12 cellular contexts compared by ENCODE assay signal in the genomic region with DNA sequence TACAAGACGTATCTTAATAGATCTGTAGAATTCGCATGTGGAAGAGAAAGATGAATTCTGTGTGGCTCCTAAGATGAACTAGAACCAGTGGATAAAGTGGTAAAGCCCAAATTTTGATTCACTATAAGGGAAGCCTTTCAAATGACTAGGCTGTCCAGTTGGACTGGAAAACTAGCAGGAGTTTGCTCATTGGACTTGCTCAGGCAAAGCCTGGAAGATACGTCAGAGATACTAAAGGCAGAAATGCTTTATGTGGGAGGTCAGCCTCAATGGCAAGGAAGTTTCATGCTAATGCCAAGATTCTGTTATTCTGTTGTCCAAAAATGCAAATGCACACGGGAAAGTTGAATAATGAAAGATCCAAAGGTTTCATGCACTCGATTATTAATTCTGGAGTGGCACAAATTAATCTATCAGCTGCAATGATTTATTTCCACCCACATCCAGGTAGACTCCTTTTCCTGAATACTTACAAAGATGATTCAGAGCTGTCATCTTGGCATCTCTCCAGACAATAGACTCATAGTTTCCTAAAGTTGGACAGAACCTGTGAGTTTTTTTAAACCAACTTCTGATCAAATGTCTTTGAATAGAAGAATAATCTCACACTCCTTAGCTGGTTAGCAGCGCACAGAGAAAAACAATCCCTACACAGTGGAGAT. TPM values are rescaled to one million over a fixed set of nuclear protein-coding genes. Genes with fewer than 3 reads are reported as not detected.
A peak's percentile ranks its signal among the peaks of the same experiment; 100 is the strongest.
DNase-seq lines count a peak whose midpoint lies in the region; ATAC-seq, FAIRE-seq and TF ChIP-seq lines count a peak whose summit lies in the region.
"Had no signal": no experiment of that assay in that cellular context is flagged by ENCODE, and none has a peak within 500 bp of the region (broad histone marks: within the 10 kb centered on the region; RNA-seq: fewer than 3 reads in every experiment).

No MANE protein-coding gene starts in this region.

- no peaks in the 10 kb centered on the region for H3K9me3 ChIP-seq in endothelial cell of umbilical vein (replicated peaks; ENCODE audit: control insufficient read depth, insufficient read depth, low read length)
- no peaks in the 10 kb centered on the region for H3K9me3 ChIP-seq in CD4-positive, alpha-beta T cell (ENCODE audit: control insufficient read depth, low read length)

- no peaks in the 10 kb centered on the region for H3K36me3 ChIP-seq in endothelial cell of umbilical vein (ENCODE audit: control insufficient read depth in 2 of 2, extremely low read depth in 1 of 2, insufficient read depth in 2 of 2, low read length in 2 of 2)

- TF ChIP-seq CTCF in endothelial cell of umbilical vein (IDR thresholded peaks at IDR 0.05; ENCODE audit: extremely low read depth in 1 of 2, insufficient read depth in 1 of 2, low read depth in 1 of 2, low read length in 2 of 2) = no peak
- TF ChIP-seq CTCF in nephron (IDR thresholded peaks at IDR 0.05; ENCODE audit: unreplicated experiment in 3 of 3) = no peak
- no peak for TF ChIP-seq CTCF in CD4-positive, alpha-beta T cell (IDR thresholded peaks at IDR 0.05)

- ATAC-seq in CD4-positive, alpha-beta T cell (ENCODE audit: poor library complexity) = no peak

- H3K27me3 ChIP-seq in endothelial cell of umbilical vein (ENCODE audit: control insufficient read depth in 2 of 2, insufficient read depth in 2 of 2, low read length in 2 of 2) = peaks cover 3% of the 10 kb centered on the region in 2 experiments
- no peaks in the 10 kb centered on the region for H3K27me3 ChIP-seq in CD4-positive, alpha-beta T cell (ENCODE audit: control insufficient read depth, insufficient read depth, low read length)

- dilution Hi-C loops in endothelial cell of umbilical vein (cut with MboI; ENCODE audit: extremely low pct_ligation_motif_present, low sequenced_read_pairs) = no loop called here

- H3K4me3 ChIP-seq in endothelial cell of umbilical vein (replicated peaks in 1 of 3; ENCODE audit: insufficient read depth in 1 of 3, low read depth in 1 of 3, low read length in 3 of 3) = no peak overlapping the region

- CTCF ChIA-PET in endothelial cell of umbilical vein (lab: Charles Lee) = interaction anchor here (1.4 kb wide), 1 partner anchor 18 kb away, joined by 3 read pairs; no protein-coding TSS in a partner anchor
- CTCF ChIA-PET in CD4-positive, alpha-beta T cell (lab: Charles Lee) = no interaction called here

- DNase-seq in EH (ENCODE audit: low read depth) (peak; percentile 63), RPMI7951 (ENCODE audit: low read depth) (peak; percentile 73), endothelial cell of umbilical vein (ENCODE audit: low read depth, low spot score) (peak; percentile 13), G401 (ENCODE audit: low spot score) (no peak), NCI-H2081 treated with DMSO at 0.1 percent for 48 hours (lab: John Stamatoyannopoulos, UW) (no peak)
- no peak for DNase-seq in T-helper 2 cell treated with Interferon-gamma antibody and Interleukin-4, amounts not matched to agents 5 μg/mL and 100 μg/mL, for 36 hours (ENCODE audit: low spot score)
- DNase-seq in CD4-positive, alpha-beta T cell = no peak
- DNase-seq: activated naive CD4-positive, alpha-beta T cell treated with anti-CD3 and anti-CD28 coated beads, Interleukin-2, amount 10 ng/mL, durations not matched to agents 7 days and 5 days; nucleus accumbens; stimulated activated CD8-positive, alpha-beta memory T cell treated with anti-CD3 and anti-CD28 coated beads, Interleukin-4, amount 100 ng/mL, for 48 hours had no signal

- no peaks in the 10 kb centered on the region for H4K20me1 ChIP-seq in endothelial cell of umbilical vein (replicated peaks; ENCODE audit: control insufficient read depth, extremely low read depth, insufficient read depth, low read length)

- intact Hi-C loops in endothelial cell of umbilical vein (cut with micrococcal nuclease) = no loop called here
- intact Hi-C loops in CD4-positive, alpha-beta T cell (cut with DNase I, micrococcal nuclease) = no loop called here

- H3K27ac ChIP-seq in endothelial cell of umbilical vein (ENCODE audit: insufficient read depth, low read depth, low read length) = no peak overlapping the region
- H3K27ac ChIP-seq in CD4-positive, alpha-beta T cell (ENCODE audit: low read depth, low read length) = no peak overlapping the region

- in situ Hi-C loops in G401 (cut with HindIII; ENCODE audit: low sequenced_read_pairs) = no loop called here

- no peak overlapping the region for H2AFZ ChIP-seq in endothelial cell of umbilical vein (ENCODE audit: low read depth, low read length)

- no peaks in the 10 kb centered on the region for H3K27me3 Mint-ChIP-seq in nephron (ENCODE audit: low read depth)
- H3K27me3 Mint-ChIP-seq in T-helper 2 cell treated with Interferon-gamma antibody and Interleukin-4, amounts not matched to agents 5 μg/mL and 100 μg/mL, for 36 hours (ENCODE audit: low read depth) = peaks cover 7% of the 10 kb centered on the region
- H3K27me3 Mint-ChIP-seq in CD4-positive, alpha-beta T cell = peaks cover 19% of the 10 kb centered on the region
- H3K27me3 Mint-ChIP-seq: activated naive CD4-positive, alpha-beta T cell treated with anti-CD3 and anti-CD28 coated beads, Interleukin-2, amount 10 ng/mL, durations not matched to agents 7 days and 5 days had no signal

- no peak for TF ChIP-seq POLR2A in endothelial cell of umbilical vein (IDR thresholded peaks at IDR 0.05; ENCODE audit: low read depth, low read length)

- no peaks in the 10 kb centered on the region for H3K9me1 ChIP-seq in endothelial cell of umbilical vein (replicated peaks; ENCODE audit: control insufficient read depth, extremely low read depth, insufficient read depth, low read length)

- H3K4me1 ChIP-seq in endothelial cell of umbilical vein (ENCODE audit: control insufficient read depth, extremely low read depth, insufficient read depth, low read length) = no peaks in the 10 kb centered on the region

- peak overlapping the region; percentile 28 to 93 (median 91) for H3K27ac Mint-ChIP-seq in nephron
- no peak overlapping the region for H3K27ac Mint-ChIP-seq in T-helper 2 cell treated with Interferon-gamma antibody and Interleukin-4, amounts not matched to agents 5 μg/mL and 100 μg/mL, for 36 hours
- no peak overlapping the region for H3K27ac Mint-ChIP-seq in CD4-positive, alpha-beta T cell
- H3K27ac Mint-ChIP-seq: activated naive CD4-positive, alpha-beta T cell treated with anti-CD3 and anti-CD28 coated beads, Interleukin-2, amount 10 ng/mL, durations not matched to agents 7 days and 5 days had no signal

- POLR2A ChIA-PET in endothelial cell of umbilical vein (lab: Charles Lee) = no interaction called here
- POLR2A ChIA-PET in CD4-positive, alpha-beta T cell (lab: Charles Lee) = interaction anchor here (0.6 kb wide), 1 partner anchor 753 kb away, joined by 3 read pairs; no protein-coding TSS in a partner anchor

- H3K9me3 Mint-ChIP-seq in nephron = peaks cover 17% of the 10 kb centered on the region
- H3K9me3 Mint-ChIP-seq in T-helper 2 cell treated with Interferon-gamma antibody and Interleukin-4, amounts not matched to agents 5 μg/mL and 100 μg/mL, for 36 hours = no peaks in the 10 kb centered on the region
- peaks cover 2% of the 10 kb centered on the region for H3K9me3 Mint-ChIP-seq in CD4-positive, alpha-beta T cell
- H3K9me3 Mint-ChIP-seq: activated naive CD4-positive, alpha-beta T cell treated with anti-CD3 and anti-CD28 coated beads, Interleukin-2, amount 10 ng/mL, durations not matched to agents 7 days and 5 days had no signal

- no peaks in the 10 kb centered on the region for H3K36me3 Mint-ChIP-seq in nephron (ENCODE audit: low read depth)
- no peaks in the 10 kb centered on the region for H3K36me3 Mint-ChIP-seq in T-helper 2 cell treated with Interferon-gamma antibody and Interleukin-4, amounts not matched to agents 5 μg/mL and 100 μg/mL, for 36 hours (ENCODE audit: low read depth)
- no peaks in the 10 kb centered on the region for H3K36me3 Mint-ChIP-seq in CD4-positive, alpha-beta T cell (ENCODE audit: low read depth)
- H3K36me3 Mint-ChIP-seq: activated naive CD4-positive, alpha-beta T cell treated with anti-CD3 and anti-CD28 coated beads, Interleukin-2, amount 10 ng/mL, durations not matched to agents 7 days and 5 days had no signal

- H3K4me3 Mint-ChIP-seq in nephron = no peak overlapping the region
- no peak overlapping the region for H3K4me3 Mint-ChIP-seq in T-helper 2 cell treated with Interferon-gamma antibody and Interleukin-4, amounts not matched to agents 5 μg/mL and 100 μg/mL, for 36 hours
- no peak overlapping the region for H3K4me3 Mint-ChIP-seq in CD4-positive, alpha-beta T cell
- H3K4me3 Mint-ChIP-seq: activated naive CD4-positive, alpha-beta T cell treated with anti-CD3 and anti-CD28 coated beads, Interleukin-2, amount 10 ng/mL, durations not matched to agents 7 days and 5 days had no signal

- H3K79me2 ChIP-seq in endothelial cell of umbilical vein (ENCODE audit: control insufficient read depth, insufficient read depth, low read length) = no peaks in the 10 kb centered on the region

- no peak for FAIRE-seq in endothelial cell of umbilical vein (lab: Jason Lieb, UNC)
- FAIRE-seq: G401.6 had no signal

- peaks cover 16% of the 10 kb centered on the region for H3K4me1 Mint-ChIP-seq in nephron
- no peaks in the 10 kb centered on the region for H3K4me1 Mint-ChIP-seq in T-helper 2 cell treated with Interferon-gamma antibody and Interleukin-4, amounts not matched to agents 5 μg/mL and 100 μg/mL, for 36 hours (ENCODE audit: low read depth)
- H3K4me1 Mint-ChIP-seq in CD4-positive, alpha-beta T cell (ENCODE audit: low read depth) = no peaks in the 10 kb centered on the region
- H3K4me1 Mint-ChIP-seq: activated naive CD4-positive, alpha-beta T cell treated with anti-CD3 and anti-CD28 coated beads, Interleukin-2, amount 10 ng/mL, durations not matched to agents 7 days and 5 days had no signal

- no peak overlapping the region for H3K9ac ChIP-seq in endothelial cell of umbilical vein (replicated peaks; ENCODE audit: extremely low read depth, insufficient read depth, low read length)

- no TSS peak for BruUV-seq in endothelial cell of umbilical vein (replicated peaks; lab: Mats Ljungman, UMichigan)

- H3K4me2 ChIP-seq in endothelial cell of umbilical vein (ENCODE audit: insufficient read depth, low read length) = no peak overlapping the region

RNA-seq across cellular contexts. Expression of a gene that starts 20.5 kb away (rescaled TPM):
- not detected in 2 replicates for total RNA-seq in RPMI7951 (2014; rRNA removed; shearing (Covaris generic))
- 0.74 and 1.6 TPM in 2 replicates for total RNA-seq in endothelial cell of umbilical vein
- polyA plus RNA-seq in endothelial cell of umbilical vein = 2.0 TPM in 2 replicates
- 1.4 and 2.1 TPM in 2 replicates for polyA plus RNA-seq in endothelial cell of umbilical vein (2011; cell fraction: cytosol; rRNA removed)
- 1.1 and 2.0 TPM in 2 replicates for polyA plus RNA-seq in endothelial cell of umbilical vein (2011; cell fraction: nucleus; rRNA removed)
- 4.7 and 10.1 TPM in 2 replicates for polyA plus RNA-seq in endothelial cell of umbilical vein (2012)
- polyA minus RNA-seq in endothelial cell of umbilical vein = 6.1 and 7.6 TPM in 2 replicates
- polyA minus RNA-seq in endothelial cell of umbilical vein (2011; cell fraction: cytosol; rRNA and poly(A)+ RNA removed) = 8.5 TPM
- polyA minus RNA-seq in endothelial cell of umbilical vein (2011; cell fraction: nucleus; rRNA and poly(A)+ RNA removed) = 2.8 and 2.9 TPM in 2 replicates
- 4.2 and 7.9 TPM in 2 replicates for total RNA-seq in G401 (2014; rRNA removed; shearing (Covaris generic))
- total RNA-seq in CD4-positive, alpha-beta T cell = not detected

Comparison
In these comparisons a context has a peak if more than half of its experiments do, and no peak if none do; other contexts are left out.
1. DNase-seq: peak in EH (single experiment), RPMI7951 (single experiment) and endothelial cell of umbilical vein (single experiment); none in G401 (single experiment), NCI-H2081 treated with DMSO at 0.1 percent for 48 hours (single experiment), T-helper 2 cell treated with Interferon-gamma antibody and Interleukin-4, amounts not matched to agents 5 μg/mL and 100 μg/mL, for 36 hours (single experiment) and CD4-positive, alpha-beta T cell (0 of 10).
2. H3K27ac Mint-ChIP-seq: peak in nephron (3 of 3); none in T-helper 2 cell treated with Interferon-gamma antibody and Interleukin-4, amounts not matched to agents 5 μg/mL and 100 μg/mL, for 36 hours (single experiment) and CD4-positive, alpha-beta T cell (single experiment).